20 cellular contexts compared by ENCODE assay signal in the genomic region with DNA sequence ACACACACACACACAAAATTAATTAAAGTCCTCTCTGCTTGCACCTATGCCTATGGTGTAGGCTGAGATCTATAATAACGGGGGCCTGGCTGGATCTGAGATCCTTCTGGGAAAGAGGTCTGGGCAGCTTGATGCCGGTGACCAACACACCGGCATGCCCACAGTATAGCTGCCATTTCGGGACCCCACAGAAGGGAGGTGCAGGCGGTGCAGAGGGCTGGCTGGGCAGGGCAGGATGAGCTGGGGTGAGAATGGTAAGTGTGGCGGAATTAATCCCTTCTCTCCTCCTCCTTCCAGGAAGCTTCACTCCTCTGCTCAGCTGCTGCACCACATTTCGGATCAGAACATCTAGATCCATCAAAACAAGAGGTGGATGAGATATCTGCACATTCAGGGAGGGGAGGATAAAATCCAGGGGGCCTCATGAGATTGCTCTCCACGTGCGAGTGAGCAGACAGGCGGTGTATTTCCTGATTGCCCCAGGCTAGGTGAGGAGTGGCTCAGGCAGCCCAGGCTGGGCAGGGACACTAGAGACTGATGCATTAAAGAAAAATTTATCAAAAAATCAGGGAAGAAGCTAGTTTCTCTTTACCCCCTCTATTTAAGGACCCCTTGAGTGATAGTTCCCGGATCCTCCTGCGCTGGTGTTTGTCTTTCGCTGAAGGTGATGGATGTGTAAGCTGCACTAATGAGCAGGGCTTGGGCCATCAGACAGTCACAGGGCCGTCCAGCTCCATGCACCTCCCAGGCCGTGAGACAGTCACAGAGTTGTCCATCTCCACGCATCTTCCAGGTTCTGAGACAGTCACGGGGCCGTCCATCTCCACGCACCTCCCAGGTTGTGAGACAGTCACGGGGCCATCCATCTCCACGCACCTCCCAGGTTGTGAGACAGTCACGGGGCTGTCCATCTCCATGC.
DNase-seq lines count a peak whose midpoint lies in the region; ATAC-seq, FAIRE-seq and TF ChIP-seq lines count a peak whose summit lies in the region.
"Had no signal": no experiment of that assay in that cellular context is flagged by ENCODE, and none has a peak within 500 bp of the region (broad histone marks: within the 10 kb centered on the region; RNA-seq: fewer than 3 reads in every experiment).

No MANE protein-coding gene starts in this region.

- no peak overlapping the region for H3K27ac ChIP-seq in astrocyte (ENCODE audit: low read depth, low read length)
- H3K27ac ChIP-seq: ascending aorta, HL-60, vagina had no signal

- no peaks in the 10 kb centered on the region for H3K9me3 ChIP-seq in astrocyte (ENCODE audit: insufficient read depth, low read depth, low read length)
- H3K9me3 ChIP-seq: ascending aorta, vagina had no signal

- H3K4me3 Mint-ChIP-seq in natural killer cell treated with Interleukin-12 subunit alpha and Interleukin-12 subunit beta and Interleukin-15 and Interleukin-18, amount 100 ng/mL, for 72 hours, result no peak overlapping the region
- H3K4me3 Mint-ChIP-seq in natural killer cell (no peak overlapping the region), astrocyte (ENCODE audit: unreplicated experiment) (no peak overlapping the region)
- H3K4me3 Mint-ChIP-seq: CD4-positive, CD25-positive, alpha-beta regulatory T cell; nephron had no signal

- H3K4me3 ChIP-seq in astrocyte (ENCODE audit: insufficient read depth, low read depth, low read length), result no peak overlapping the region
- H3K4me3 ChIP-seq: ascending aorta, vagina had no signal

- H3K36me3 Mint-ChIP-seq in natural killer cell treated with Interleukin-12 subunit alpha and Interleukin-12 subunit beta and Interleukin-15 and Interleukin-18, amount 100 ng/mL, for 72 hours, result no peaks in the 10 kb centered on the region
- H3K36me3 Mint-ChIP-seq in natural killer cell, result no peaks in the 10 kb centered on the region
- no peaks in the 10 kb centered on the region for H3K36me3 Mint-ChIP-seq in astrocyte (ENCODE audit: low read depth, unreplicated experiment)
- H3K36me3 Mint-ChIP-seq: CD4-positive, CD25-positive, alpha-beta regulatory T cell had no signal

- H3K4me2 ChIP-seq in astrocyte (ENCODE audit: low read length), result no peak overlapping the region

- no peaks in the 10 kb centered on the region for H3K9me3 Mint-ChIP-seq in natural killer cell treated with Interleukin-12 subunit alpha and Interleukin-12 subunit beta and Interleukin-15 and Interleukin-18, amount 100 ng/mL, for 72 hours
- H3K9me3 Mint-ChIP-seq in natural killer cell (no peaks in the 10 kb centered on the region), astrocyte (ENCODE audit: unreplicated experiment) (no peaks in the 10 kb centered on the region)
- H3K9me3 Mint-ChIP-seq: CD4-positive, CD25-positive, alpha-beta regulatory T cell; IgD-negative memory B cell; nephron had no signal

- H2AFZ ChIP-seq in astrocyte (ENCODE audit: low read depth, low read length), result no peak overlapping the region

- no peak for ATAC-seq in natural killer cell treated with Interleukin-12 subunit alpha and Interleukin-12 subunit beta and Interleukin-15 and Interleukin-18, amount 100 ng/mL, for 72 hours
- ATAC-seq in natural killer cell, result no peak
- ATAC-seq in GM21619 (IDR thresholded peaks at IDR 0.05; ENCODE audit: unreplicated experiment), result no peak
- no peak for ATAC-seq in HG02840 (IDR thresholded peaks at IDR 0.05; ENCODE audit: low FRiP score, unreplicated experiment)
- no peak for ATAC-seq in GM19463 (IDR thresholded peaks at IDR 0.05; ENCODE audit: unreplicated experiment)

- DNase-seq in natural killer cell treated with Interleukin-12 subunit alpha and Interleukin-12 subunit beta and Interleukin-15 and Interleukin-18, amount 100 ng/mL, for 72 hours (ENCODE audit: low spot score), result peak; percentile 49
- DNase-seq in natural killer cell (no peak), astrocyte (ENCODE audit: low read depth) (no peak), mesenteric fat pad (ENCODE audit: low spot score) (peak; percentile 86)
- DNase-seq in effector CD4-positive, alpha-beta T cell, result no peak
- DNase-seq: activated naive CD4-positive, alpha-beta T cell; CD4-positive, CD25-positive, alpha-beta regulatory T cell; DMS 273 treated with DMSO at 0.1 percent for 48 hours; hippocampal formation; NCI-H2227 treated with DMSO at 0.1 percent for 48 hours; NCI-H82 had no signal

- peak overlapping the region in 1 of 2 donors; percentile 46 for H3K27ac Mint-ChIP-seq in natural killer cell treated with Interleukin-12 subunit alpha and Interleukin-12 subunit beta and Interleukin-15 and Interleukin-18, amount 100 ng/mL, for 72 hours
- H3K27ac Mint-ChIP-seq in natural killer cell (no peak overlapping the region), astrocyte (ENCODE audit: unreplicated experiment) (peak overlapping the region; percentile 72)
- H3K27ac Mint-ChIP-seq: CD4-positive, CD25-positive, alpha-beta regulatory T cell; IgD-negative memory B cell had no signal

- H3K27me3 Mint-ChIP-seq in natural killer cell treated with Interleukin-12 subunit alpha and Interleukin-12 subunit beta and Interleukin-15 and Interleukin-18, amount 100 ng/mL, for 72 hours, result peaks cover 9 to 18% of the 10 kb centered on the region in 2 donors
- H3K27me3 Mint-ChIP-seq in natural killer cell (ENCODE audit: low read depth in 2 of 2), result peaks cover 4 to 7% of the 10 kb centered on the region in 2 donors
- H3K27me3 Mint-ChIP-seq in astrocyte (ENCODE audit: low read depth, unreplicated experiment), result peaks cover 10% of the 10 kb centered on the region

- no peak overlapping the region for H3K9ac ChIP-seq in astrocyte (ENCODE audit: low read length)

- H3K27me3 ChIP-seq in astrocyte (ENCODE audit: insufficient read depth, low read length), result no peaks in the 10 kb centered on the region
- H3K27me3 ChIP-seq: ascending aorta had no signal

- no peaks in the 10 kb centered on the region for H3K79me2 ChIP-seq in astrocyte (ENCODE audit: insufficient read depth, low read length)

- peaks cover 7 to 8% of the 10 kb centered on the region in 2 donors for H3K4me1 Mint-ChIP-seq in natural killer cell treated with Interleukin-12 subunit alpha and Interleukin-12 subunit beta and Interleukin-15 and Interleukin-18, amount 100 ng/mL, for 72 hours (ENCODE audit: low read depth in 2 of 2)
- no peaks in the 10 kb centered on the region for H3K4me1 Mint-ChIP-seq in natural killer cell
- H3K4me1 Mint-ChIP-seq in astrocyte (ENCODE audit: low read depth, unreplicated experiment), result peaks cover 25% of the 10 kb centered on the region

- intact Hi-C loops in natural killer cell (cut with micrococcal nuclease), result no loop called here

- peaks cover 29% of the 10 kb centered on the region for H3K4me1 ChIP-seq in astrocyte (ENCODE audit: insufficient read depth, low read length)
- H3K4me1 ChIP-seq: ascending aorta, vagina had no signal

- H3K36me3 ChIP-seq in astrocyte (ENCODE audit: insufficient read depth, low read length), result no peaks in the 10 kb centered on the region
- H3K36me3 ChIP-seq: ascending aorta, vagina had no signal

- H4K20me1 ChIP-seq in astrocyte (ENCODE audit: insufficient read depth, low read length), result no peaks in the 10 kb centered on the region

- no peak for FAIRE-seq in astrocyte (lab: Jason Lieb, UNC)
- FAIRE-seq: GM12892 had no signal

- TF ChIP-seq CTCF in natural killer cell (IDR thresholded peaks at IDR 0.05), result no peak
- no peak for TF ChIP-seq CTCF in astrocyte (IDR thresholded peaks at IDR 0.05; ENCODE audit: insufficient read depth, low read depth, low read length)

Comparison
In these comparisons a context has a peak if more than half of its experiments do, and no peak if none do; other contexts are left out.
1. DNase-seq: peak in natural killer cell treated with Interleukin-12 subunit alpha and Interleukin-12 subunit beta and Interleukin-15 and Interleukin-18, amount 100 ng/mL, for 72 hours (single experiment) and mesenteric fat pad (single experiment); none in natural killer cell (single experiment), astrocyte (single experiment) and effector CD4-positive, alpha-beta T cell (single experiment).